Comparison of ENCODE assay signal across 8 cellular contexts in the genomic region with DNA sequence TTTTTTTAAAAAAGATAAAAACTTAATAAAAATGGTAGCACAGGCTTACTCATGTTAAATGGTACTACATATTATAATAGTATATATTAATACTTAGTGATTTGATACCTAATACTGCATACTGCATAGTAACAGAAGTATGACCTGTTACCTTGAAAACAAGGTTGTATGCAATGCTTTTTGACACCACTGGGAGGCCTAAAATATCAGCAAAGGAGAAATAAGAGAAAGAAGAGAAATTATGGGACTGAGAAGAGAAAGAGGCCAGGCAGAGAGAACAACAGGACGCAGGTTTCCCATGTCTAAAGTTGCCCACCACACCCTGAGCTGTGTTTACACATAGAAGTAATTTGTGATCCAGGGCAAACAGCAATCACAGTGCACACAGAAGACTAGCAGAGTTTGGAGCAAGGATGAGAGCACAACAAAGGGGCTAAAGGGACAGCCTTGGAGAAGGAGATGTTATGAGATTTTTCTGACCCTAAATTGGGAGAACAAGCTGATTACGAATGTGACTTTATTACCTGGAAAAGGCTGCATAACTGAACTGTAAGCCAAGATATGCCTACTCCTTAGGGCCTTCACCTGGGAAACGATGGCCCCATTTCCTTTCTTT.
DNase-seq lines count a peak whose midpoint lies in the region; ATAC-seq and TF ChIP-seq lines count a peak whose summit lies in the region.

No MANE protein-coding gene starts in this region.

- H3K9me3 ChIP-seq in PC-9 (ENCODE audit: insufficient read depth, low read depth) (no peaks in the 10 kb centered on the region), right cardiac atrium (ENCODE audit: control insufficient read depth, low read length) (no peaks in the 10 kb centered on the region)

- no peaks in the 10 kb centered on the region for H3F3A ChIP-seq in PC-9 (ENCODE audit: insufficient read depth, low read depth)

- no peak for ATAC-seq in right cardiac atrium

- H2AFZ ChIP-seq in PC-9 = peak overlapping the region; percentile 42; the same call in 1 of the 2 replicates

- H3K27ac ChIP-seq in PC-9 (no peak overlapping the region), right cardiac atrium (ENCODE audit: low read length) (no peak overlapping the region)

- no peak overlapping the region for H3K4me2 ChIP-seq in PC-9

- no TSS peak for BruUV-seq in PC-9 (replicated peaks; lab: Mats Ljungman, UMichigan)

- H4K20me1 ChIP-seq in PC-9 (ENCODE audit: insufficient read depth) = no peaks in the 10 kb centered on the region

- no peaks in the 10 kb centered on the region for H3K9me2 ChIP-seq in PC-9 (ENCODE audit: insufficient read depth)

- 72% methylated on average over 3 of the region's 3 CpGs for WGBS in right cardiac atrium

- CTCF ChIA-PET in HEK293T (lab: Yijun Ruan, JAX) (interaction anchor here (0.6 to 1.1 kb wide), 2 partner anchors 98 to 260 kb away, joined by 4 read pairs; no protein-coding TSS in a partner anchor), PC-9 (lab: Charles Lee) (no interaction called here)

- H3K27me3 ChIP-seq in PC-9 (ENCODE audit: insufficient read depth, low read depth) (no peaks in the 10 kb centered on the region), right cardiac atrium (ENCODE audit: control insufficient read depth, insufficient read depth) (no peaks in the 10 kb centered on the region)

- intact Hi-C loops in PC-9 (cut with micrococcal nuclease; ENCODE audit: unreplicated experiment) = loop anchor here (1.0 to 10.0 kb wide), 2 partner anchors 253 to 362 kb away; no protein-coding TSS in a partner anchor
- intact Hi-C loops in right cardiac atrium (cut with DNase I) = no loop called here

- H3K36me3 ChIP-seq in PC-9 (ENCODE audit: low read depth) = no peaks in the 10 kb centered on the region

- no peaks in the 10 kb centered on the region for H3K79me2 ChIP-seq in PC-9 (ENCODE audit: low read depth)

- peak; percentile 34; the same call in 1 of the 2 replicates for TF ChIP-seq CTCF in GM12874 (IDR thresholded peaks at IDR 0.05; ENCODE audit: insufficient read depth, low read depth, low read length)
- peak; percentile 85 for TF ChIP-seq CTCF in PC-9 (conservative IDR thresholded peaks at IDR 0.05)

- H3K4me1 ChIP-seq in PC-9 (replicated peaks; ENCODE audit: insufficient read depth) (no peaks in the 10 kb centered on the region), right cardiac atrium (ENCODE audit: control insufficient read depth, insufficient read depth, low read length) (no peaks in the 10 kb centered on the region)

- DNase-seq in HEK293T (ENCODE audit: extremely low spot score) (peak; percentile 25), PC-9 (no peak), iPS-NIHi7 (ENCODE audit: extremely low spot score) (peak; percentile 23), superior temporal gyrus (ENCODE audit: extremely low spot score) (no peak), right cardiac atrium (no peak), NCI-H1048 (lab: John Stamatoyannopoulos, UW) (no peak)
- DNase-seq in NK-92 treated with Interleukin-12 subunit alpha and Interleukin-12 subunit beta, amount 100 ng/mL, for 24 hours (lab: John Stamatoyannopoulos, UW) = no peak

- H3K4me3 ChIP-seq in PC-9 (no peak overlapping the region), right cardiac atrium (ENCODE audit: low read length) (no peak overlapping the region)

- POLR2A ChIA-PET in HEK293T (lab: Yijun Ruan, JAX) = no interaction called here
- POLR2A ChIA-PET in PC-9 (lab: Charles Lee; ENCODE audit: unreplicated experiment) = no interaction called here

TF ChIP-seq in HEK293T, 16 proteins besides CTCF, POLR2A, EP300 and RAD21:
- TF ChIP-seq ARNT (IDR thresholded peaks at IDR 0.05) = no peak
- TF ChIP-seq L3MBTL2 (conservative IDR thresholded peaks at IDR 0.05) = no peak
- TF ChIP-seq ZNF384 (IDR thresholded peaks at IDR 0.05) = no peak
- no peak for TF ChIP-seq CTBP1 (IDR thresholded peaks at IDR 0.05; ENCODE audit: borderline replicate concordance)
- no peak for TF ChIP-seq NFRKB (IDR thresholded peaks at IDR 0.05)
- no peak for TF ChIP-seq ELF4 (IDR thresholded peaks at IDR 0.05)
- no peak for TF ChIP-seq SUZ12 (IDR thresholded peaks at IDR 0.05)
- TF ChIP-seq SP1 (IDR thresholded peaks at IDR 0.05) = no peak
- no peak for TF ChIP-seq HDGF (IDR thresholded peaks at IDR 0.05; ENCODE audit: borderline replicate concordance)
- TF ChIP-seq, protein P1, sequence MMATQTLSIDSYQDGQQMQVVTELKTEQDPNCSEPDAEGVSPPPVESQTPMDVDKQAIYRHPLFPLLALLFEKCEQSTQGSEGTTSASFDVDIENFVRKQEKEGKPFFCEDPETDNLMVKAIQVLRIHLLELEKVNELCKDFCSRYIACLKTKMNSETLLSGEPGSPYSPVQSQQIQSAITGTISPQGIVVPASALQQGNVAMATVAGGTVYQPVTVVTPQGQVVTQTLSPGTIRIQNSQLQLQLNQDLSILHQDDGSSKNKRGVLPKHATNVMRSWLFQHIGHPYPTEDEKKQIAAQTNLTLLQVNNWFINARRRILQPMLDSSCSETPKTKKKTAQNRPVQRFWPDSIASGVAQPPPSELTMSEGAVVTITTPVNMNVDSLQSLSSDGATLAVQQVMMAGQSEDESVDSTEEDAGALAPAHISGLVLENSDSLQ (IDR thresholded peaks at IDR 0.05) = no peak
- TF ChIP-seq FOXA1 (IDR thresholded peaks at IDR 0.05) = no peak
- TF ChIP-seq LEF1 (IDR thresholded peaks at IDR 0.05; ENCODE audit: borderline replicate concordance) = no peak

Comparison
In these comparisons a context has a peak if more than half of its experiments do, and no peak if none do; other contexts are left out.
1. DNase-seq: peak in HEK293T (single experiment) and iPS-NIHi7 (single experiment); none in PC-9 (0 of 2), superior temporal gyrus (single experiment), NK-92 treated with Interleukin-12 subunit alpha and Interleukin-12 subunit beta, amount 100 ng/mL, for 24 hours (single experiment), right cardiac atrium (0 of 3) and NCI-H1048 (single experiment).